1 cellular context compared by ENCODE assay signal in the genomic region with DNA sequence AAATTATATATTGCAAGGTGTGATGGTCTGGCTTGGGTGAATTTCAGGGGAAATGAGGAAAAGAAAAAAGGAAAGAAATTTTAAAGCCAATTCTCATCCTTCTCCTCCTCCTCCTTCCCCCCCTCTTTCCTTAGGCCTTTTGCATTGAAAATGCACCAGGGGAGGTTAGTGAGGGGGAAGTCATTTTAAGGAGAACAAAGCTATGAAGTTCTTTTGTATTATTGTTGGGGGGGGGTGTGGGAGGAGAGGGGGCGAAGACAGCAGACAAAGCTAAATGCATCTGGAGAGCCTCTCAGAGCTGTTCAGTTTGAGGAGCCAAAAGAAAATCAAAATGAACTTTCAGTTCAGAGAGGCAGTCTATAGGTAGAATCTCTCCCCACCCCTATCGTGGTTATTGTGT.
TF ChIP-seq lines count a peak whose summit lies in the region.

No MANE protein-coding gene starts in this region.

TF ChIP-seq in SK-N-SH, 30 proteins besides CTCF, POLR2A, EP300 and RAD21:
- TF ChIP-seq, protein P1, sequence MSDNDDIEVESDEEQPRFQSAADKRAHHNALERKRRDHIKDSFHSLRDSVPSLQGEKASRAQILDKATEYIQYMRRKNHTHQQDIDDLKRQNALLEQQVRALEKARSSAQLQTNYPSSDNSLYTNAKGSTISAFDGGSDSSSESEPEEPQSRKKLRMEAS (IDR thresholded peaks at IDR 0.05; ENCODE audit: low read depth), result no peak
- TF ChIP-seq FOXJ3 (CRISPR knock-in tag; IDR thresholded peaks at IDR 0.05) (no peak), JUND (IDR thresholded peaks at IDR 0.05) (no peak), FOSL2 (IDR thresholded peaks at IDR 0.05; ENCODE audit: borderline replicate concordance, low read depth) (no peak), MEF2A (IDR thresholded peaks at IDR 0.05; ENCODE audit: borderline replicate concordance, low read depth) (no peak), ELF1 (IDR thresholded peaks at IDR 0.05) (no peak), TAF1 (IDR thresholded peaks at IDR 0.05; ENCODE audit: borderline replicate concordance, low read depth, low read length) (no peak), NRF1 (IDR thresholded peaks at IDR 0.05; ENCODE audit: low read depth, low read length) (no peak), SMC3 (IDR thresholded peaks at IDR 0.05; ENCODE audit: low read depth, low read length) (no peak), MXI1 (IDR thresholded peaks at IDR 0.05; ENCODE audit: low read depth, low read length) (no peak), GATA2 (CRISPR knock-in tag; IDR thresholded peaks at IDR 0.05) (no peak)
- TF ChIP-seq, protein P2, sequence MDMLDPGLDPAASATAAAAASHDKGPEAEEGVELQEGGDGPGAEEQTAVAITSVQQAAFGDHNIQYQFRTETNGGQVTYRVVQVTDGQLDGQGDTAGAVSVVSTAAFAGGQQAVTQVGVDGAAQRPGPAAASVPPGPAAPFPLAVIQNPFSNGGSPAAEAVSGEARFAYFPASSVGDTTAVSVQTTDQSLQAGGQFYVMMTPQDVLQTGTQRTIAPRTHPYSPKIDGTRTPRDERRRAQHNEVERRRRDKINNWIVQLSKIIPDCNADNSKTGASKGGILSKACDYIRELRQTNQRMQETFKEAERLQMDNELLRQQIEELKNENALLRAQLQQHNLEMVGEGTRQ (IDR thresholded peaks at IDR 0.05; ENCODE audit: borderline replicate concordance, low read depth, low read length), result no peak
- TF ChIP-seq, protein P3, sequence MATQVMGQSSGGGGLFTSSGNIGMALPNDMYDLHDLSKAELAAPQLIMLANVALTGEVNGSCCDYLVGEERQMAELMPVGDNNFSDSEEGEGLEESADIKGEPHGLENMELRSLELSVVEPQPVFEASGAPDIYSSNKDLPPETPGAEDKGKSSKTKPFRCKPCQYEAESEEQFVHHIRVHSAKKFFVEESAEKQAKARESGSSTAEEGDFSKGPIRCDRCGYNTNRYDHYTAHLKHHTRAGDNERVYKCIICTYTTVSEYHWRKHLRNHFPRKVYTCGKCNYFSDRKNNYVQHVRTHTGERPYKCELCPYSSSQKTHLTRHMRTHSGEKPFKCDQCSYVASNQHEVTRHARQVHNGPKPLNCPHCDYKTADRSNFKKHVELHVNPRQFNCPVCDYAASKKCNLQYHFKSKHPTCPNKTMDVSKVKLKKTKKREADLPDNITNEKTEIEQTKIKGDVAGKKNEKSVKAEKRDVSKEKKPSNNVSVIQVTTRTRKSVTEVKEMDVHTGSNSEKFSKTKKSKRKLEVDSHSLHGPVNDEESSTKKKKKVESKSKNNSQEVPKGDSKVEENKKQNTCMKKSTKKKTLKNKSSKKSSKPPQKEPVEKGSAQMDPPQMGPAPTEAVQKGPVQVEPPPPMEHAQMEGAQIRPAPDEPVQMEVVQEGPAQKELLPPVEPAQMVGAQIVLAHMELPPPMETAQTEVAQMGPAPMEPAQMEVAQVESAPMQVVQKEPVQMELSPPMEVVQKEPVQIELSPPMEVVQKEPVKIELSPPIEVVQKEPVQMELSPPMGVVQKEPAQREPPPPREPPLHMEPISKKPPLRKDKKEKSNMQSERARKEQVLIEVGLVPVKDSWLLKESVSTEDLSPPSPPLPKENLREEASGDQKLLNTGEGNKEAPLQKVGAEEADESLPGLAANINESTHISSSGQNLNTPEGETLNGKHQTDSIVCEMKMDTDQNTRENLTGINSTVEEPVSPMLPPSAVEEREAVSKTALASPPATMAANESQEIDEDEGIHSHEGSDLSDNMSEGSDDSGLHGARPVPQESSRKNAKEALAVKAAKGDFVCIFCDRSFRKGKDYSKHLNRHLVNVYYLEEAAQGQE (IDR thresholded peaks at IDR 0.05; ENCODE audit: low read depth, low read length), result no peak
